Comparison of ENCODE assay signal across 25 cellular contexts in genomic region chr7:71016387-71016786, GRCh38.
"Had no signal": no experiment of that assay in that cellular context is flagged by ENCODE, and none has a peak within 500 bp of the region (broad histone marks: within the 10 kb centered on the region; RNA-seq: fewer than 3 reads in every experiment).

No MANE protein-coding gene starts in this region.

- H3K27me3 ChIP-seq: pancreas, stomach, tibial artery, upper lobe of right lung had no signal

- H3K27me3 Mint-ChIP-seq: stimulated activated naive B cell treated with anti-CD40 and anti-IgM and Interleukin-4, amounts not matched to agents 10 μg/mL and 1 μg/mL and 100 μg/mL, for 72 hours had no signal

- H3K27ac Mint-ChIP-seq: naive thymus-derived CD8-positive, alpha-beta T cell; stimulated activated naive B cell treated with anti-CD40 and anti-IgM and Interleukin-4, amounts not matched to agents 10 μg/mL and 1 μg/mL and 100 μg/mL, for 72 hours had no signal

- H3K4me3 ChIP-seq: heart left ventricle, lower lobe of right lung, pancreas, prostate gland, skin epidermis, stomach, tibial artery, upper lobe of right lung had no signal

- H3K4me1 Mint-ChIP-seq: naive thymus-derived CD8-positive, alpha-beta T cell; stimulated activated naive B cell treated with anti-CD40 and anti-IgM and Interleukin-4, amounts not matched to agents 10 μg/mL and 1 μg/mL and 100 μg/mL, for 72 hours had no signal

- H3K27ac ChIP-seq: heart left ventricle, lower lobe of right lung, pancreas, prostate gland, skin epidermis, stomach, thoracic aorta, tibial artery, upper lobe of right lung had no signal

- H3K4me3 Mint-ChIP-seq: naive thymus-derived CD8-positive, alpha-beta T cell; stimulated activated naive B cell treated with anti-CD40 and anti-IgM and Interleukin-4, amounts not matched to agents 10 μg/mL and 1 μg/mL and 100 μg/mL, for 72 hours had no signal

- H3K36me3 Mint-ChIP-seq: stimulated activated naive B cell treated with anti-CD40 and anti-IgM and Interleukin-4, amounts not matched to agents 10 μg/mL and 1 μg/mL and 100 μg/mL, for 72 hours had no signal

- H3K4me1 ChIP-seq: heart left ventricle, lower lobe of right lung, pancreas, prostate gland, stomach, upper lobe of right lung had no signal

- H3K36me3 ChIP-seq: heart left ventricle, lower lobe of right lung, pancreas, prostate gland, stomach, thoracic aorta, tibial artery, upper lobe of right lung had no signal

- H3K9me3 ChIP-seq: heart left ventricle, lower lobe of right lung, pancreas, prostate gland, stomach, thoracic aorta, tibial artery, upper lobe of right lung had no signal

- DNase-seq: glutamatergic neuron; heart left ventricle; hippocampal formation; kidney glomerular epithelial cell; left cardiac atrium; lower lobe of right lung; mammary epithelial cell; mesenchymal stem cell; naive thymus-derived CD8-positive, alpha-beta T cell; nucleus accumbens; pancreas; posterior cingulate gyrus; stimulated activated CD4-positive, alpha-beta T cell treated with anti-CD3 and anti-CD28 coated beads, Interleukin-12 subunit alpha, Interleukin-12 subunit beta, amount 100 ng/mL, for 4 hours; stimulated activated CD4-positive, alpha-beta T cell treated with anti-CD3 and anti-CD28 coated beads, Interleukin-15, amount 100 ng/mL, for 24 hours; stimulated activated CD4-positive, alpha-beta T cell treated with anti-CD3 and anti-CD28 coated beads, Interleukin-2, amount 100 ng/mL, for 24 hours; stimulated activated CD4-positive, alpha-beta T cell treated with anti-CD3 and anti-CD28 coated beads, Interleukin-4, amount 100 ng/mL, for 1 hour; stimulated activated naive B cell treated with anti-CD40 and anti-IgM and Interleukin-4, amounts not matched to agents 10 μg/mL and 1 μg/mL and 100 μg/mL, for 72 hours; stimulated activated naive CD8-positive, alpha-beta T cell treated with anti-CD3 and anti-CD28 coated beads, Interleukin-15, Interleukin-2, amounts not matched to agents 100 U/mL and 50 U/mL, for 24 hours; stomach; tibial artery; trophoblast cell; upper lobe of right lung had no signal
